21 cellular contexts compared by ENCODE assay signal in the genomic region with DNA sequence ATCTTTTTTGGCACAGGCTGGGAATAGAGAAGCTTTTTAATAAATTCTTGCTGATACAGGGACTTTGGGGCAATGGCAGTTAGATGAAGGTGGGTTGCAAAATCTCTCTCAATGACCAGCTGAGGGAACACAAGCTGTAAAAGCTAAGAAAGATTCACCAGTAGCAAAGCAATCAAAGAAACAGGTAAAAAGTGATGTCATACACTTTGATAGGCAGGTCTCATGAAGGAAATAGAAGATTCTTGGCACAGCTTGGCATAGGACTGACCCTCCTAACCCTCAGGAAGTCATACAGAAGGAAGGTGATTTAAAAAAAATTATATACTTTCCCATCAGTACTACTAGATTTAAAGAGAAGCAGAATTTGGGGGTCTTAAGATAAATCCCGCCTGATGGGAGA.
DNase-seq lines count a peak whose midpoint lies in the region; ATAC-seq and TF ChIP-seq lines count a peak whose summit lies in the region.
"Had no signal": no experiment of that assay in that cellular context is flagged by ENCODE, and none has a peak within 500 bp of the region (broad histone marks: within the 10 kb centered on the region; RNA-seq: fewer than 3 reads in every experiment).

No MANE protein-coding gene starts in this region.

- intact Hi-C loops in OCI-LY7 (cut with micrococcal nuclease; ENCODE audit: unreplicated experiment), result no loop called here

- POLR2A ChIA-PET in OCI-LY7 (lab: Charles Lee), result interaction anchor here (0.6 to 1.7 kb wide), 7 partner anchors 9 to 87 kb away, joined by 3 to 5 read pairs (median 3); no protein-coding TSS in a partner anchor

- no peaks in the 10 kb centered on the region for H3K9me3 Mint-ChIP-seq in neural progenitor cell
- H3K9me3 Mint-ChIP-seq in nephron progenitor cell, result no peaks in the 10 kb centered on the region
- H3K9me3 Mint-ChIP-seq in GM23338, result no peaks in the 10 kb centered on the region; the same call in 2 of the 3 replicates
- H3K9me3 Mint-ChIP-seq: IgD-negative memory B cell had no signal

- no peaks in the 10 kb centered on the region for H3K36me3 ChIP-seq in BLaER1 treated with 17β-estradiol and CSF1 and Interleukin-3, amounts not matched to agents 10 nM and 100 nM
- H3K36me3 ChIP-seq in OCI-LY7 (ENCODE audit: insufficient read depth, low read length), result no peaks in the 10 kb centered on the region
- no peaks in the 10 kb centered on the region for H3K36me3 ChIP-seq in neural progenitor cell
- no peaks in the 10 kb centered on the region for H3K36me3 ChIP-seq in SJCRH30
- no peaks in the 10 kb centered on the region for H3K36me3 ChIP-seq in GM23338 (ENCODE audit: insufficient read depth)

- H3K27ac Mint-ChIP-seq in neural progenitor cell, result peak overlapping the region; percentile 7
- H3K27ac Mint-ChIP-seq in nephron progenitor cell, result no peak overlapping the region
- H3K27ac Mint-ChIP-seq in GM23338, result no peak overlapping the region
- H3K27ac Mint-ChIP-seq: CD4-positive, CD25-positive, alpha-beta regulatory T cell; IgD-negative memory B cell had no signal

- no TSS peak for BruUV-seq in OCI-LY7 (replicated peaks; lab: Mats Ljungman, UMichigan)

- CTCF ChIA-PET in OCI-LY7 (lab: Charles Lee; ENCODE audit: unreplicated experiment), result no interaction called here

- H3K27ac ChIP-seq in BLaER1 treated with 17β-estradiol and CSF1 and Interleukin-3, amounts not matched to agents 10 nM and 100 nM, result no peak overlapping the region
- H3K27ac ChIP-seq in OCI-LY7 (ENCODE audit: low read depth, low read length, poor library complexity, severe bottlenecking) (no peak overlapping the region), neural progenitor cell (no peak overlapping the region), SJCRH30 (no peak overlapping the region), GM23338 (ENCODE audit: low read depth) (no peak overlapping the region)

- no peak overlapping the region for H3K4me3 ChIP-seq in BLaER1 treated with 17β-estradiol and CSF1 and Interleukin-3, amounts not matched to agents 10 nM and 100 nM
- H3K4me3 ChIP-seq in OCI-LY7 (ENCODE audit: low read depth, low read length, poor library complexity, severe bottlenecking) (no peak overlapping the region), neural progenitor cell (no peak overlapping the region), SJCRH30 (no peak overlapping the region), GM23338 (no peak overlapping the region)

- H3F3A ChIP-seq in neural progenitor cell (ENCODE audit: low read depth) (peaks cover 17% of the 10 kb centered on the region), GM23338 (replicated peaks; ENCODE audit: low read depth) (no peaks in the 10 kb centered on the region)

- H3K9me3 ChIP-seq in BLaER1 treated with 17β-estradiol and CSF1 and Interleukin-3, amounts not matched to agents 10 nM and 100 nM (replicated peaks in 1 of 11), result peaks cover 0 to 12% (median 5%) of the 10 kb centered on the region in 11 experiments; a peak in 5 of 22 replicates
- H3K9me3 ChIP-seq in OCI-LY7 (ENCODE audit: low read length) (no peaks in the 10 kb centered on the region), neural progenitor cell (ENCODE audit: low read depth) (no peaks in the 10 kb centered on the region), SJCRH30 (replicated peaks) (no peaks in the 10 kb centered on the region)

- H2AFZ ChIP-seq in OCI-LY7 (ENCODE audit: low read length) (peak overlapping the region; percentile 8; the same call in 1 of the 2 replicates), neural progenitor cell (replicated peaks) (no peak overlapping the region), GM23338 (no peak overlapping the region)

- H3K4me1 ChIP-seq in BLaER1 treated with 17β-estradiol and CSF1 and Interleukin-3, amounts not matched to agents 10 nM and 100 nM, result peaks cover 30 to 62% (median 43%) of the 10 kb centered on the region in 10 experiments
- H3K4me1 ChIP-seq in OCI-LY7 (ENCODE audit: insufficient read depth, low read length, poor library complexity, severe bottlenecking) (peaks cover 34% of the 10 kb centered on the region), neural progenitor cell (peaks cover 24% of the 10 kb centered on the region), SJCRH30 (peaks cover 55% of the 10 kb centered on the region), GM23338 (ENCODE audit: insufficient read depth) (no peaks in the 10 kb centered on the region)

- H3K9me2 ChIP-seq in OCI-LY7 (ENCODE audit: insufficient read depth, low read length) (no peaks in the 10 kb centered on the region), GM23338 (ENCODE audit: insufficient read depth) (0 out of 2 replicates have a peak, but pooled peaks cover 3% of the 10 kb centered on the region)

- H3K27me3 ChIP-seq in BLaER1 treated with 17β-estradiol and CSF1 and Interleukin-3, amounts not matched to agents 10 nM and 100 nM, result peaks cover 0 to 36% (median 0%) of the 10 kb centered on the region in 11 experiments; a peak in 4 of 22 replicates
- H3K27me3 ChIP-seq in neural progenitor cell, result no peaks in the 10 kb centered on the region
- no peaks in the 10 kb centered on the region for H3K27me3 ChIP-seq in SJCRH30
- H3K27me3 ChIP-seq in GM23338 (ENCODE audit: insufficient read depth), result no peaks in the 10 kb centered on the region

- H3K4me1 Mint-ChIP-seq in neural progenitor cell (peaks cover 20% of the 10 kb centered on the region), nephron progenitor cell (peaks cover 31% of the 10 kb centered on the region), GM23338 (peaks cover 11% of the 10 kb centered on the region; the same call in 2 of the 3 replicates)

- H3K4me2 ChIP-seq in BLaER1 treated with 17β-estradiol and CSF1 and Interleukin-3, amounts not matched to agents 10 nM and 100 nM, result peak overlapping the region in 6 of 11 experiments; percentile 39 to 72 (median 56); a peak in 10 of 22 replicates
- H3K4me2 ChIP-seq in OCI-LY7 (ENCODE audit: low read length) (no peak overlapping the region), neural progenitor cell (no peak overlapping the region), GM23338 (no peak overlapping the region)

- H3K27me3 Mint-ChIP-seq in neural progenitor cell (ENCODE audit: insufficient read depth, low read depth) (peaks cover 2% of the 10 kb centered on the region), nephron progenitor cell (ENCODE audit: low read depth, poor library complexity) (peaks cover 3% of the 10 kb centered on the region), GM23338 (ENCODE audit: insufficient read depth, low read depth, poor library complexity) (peaks cover 2% of the 10 kb centered on the region)
- H3K27me3 Mint-ChIP-seq: IgD-negative memory B cell had no signal

- no peaks in the 10 kb centered on the region for H4K20me1 ChIP-seq in BLaER1 treated with 17β-estradiol and CSF1 and Interleukin-3, amounts not matched to agents 10 nM and 100 nM
- H4K20me1 ChIP-seq in OCI-LY7 (ENCODE audit: insufficient read depth, low read length) (no peaks in the 10 kb centered on the region), neural progenitor cell (ENCODE audit: low read depth) (no peaks in the 10 kb centered on the region), GM23338 (replicated peaks; ENCODE audit: insufficient read depth) (no peaks in the 10 kb centered on the region)

- H3K79me2 ChIP-seq in OCI-LY7 (ENCODE audit: insufficient read depth, low read depth, low read length), result no peaks in the 10 kb centered on the region
- no peaks in the 10 kb centered on the region for H3K79me2 ChIP-seq in neural progenitor cell (ENCODE audit: low read depth)
- H3K79me2 ChIP-seq in GM23338 (replicated peaks; ENCODE audit: insufficient read depth), result no peaks in the 10 kb centered on the region

- no peak for ATAC-seq in GM23338
- ATAC-seq: HCT116 had no signal

- DNase-seq in OCI-LY7 (ENCODE audit: low spot score) (no peak), kidney tubule cell (ENCODE audit: low spot score) (peak; percentile 25), neural progenitor cell (ENCODE audit: low spot score) (no peak), SJCRH30 (no peak), nephron progenitor cell (no peak), GM23338 (ENCODE audit: low spot score) (no peak)
- DNase-seq in activated CD8-positive, alpha-beta memory T cell treated with anti-CD3 and anti-CD28 coated beads, Interleukin-2, amount 50 U/mL, for 48 hours, result no peak
- DNase-seq: 8988T; C1 segment of cervical spinal cord; CD4-positive, CD25-positive, alpha-beta regulatory T cell; CD8-positive, alpha-beta memory T cell; COR-L47; DMS 273 treated with DMSO at 0.1 percent for 48 hours; DND-41; EL; GOT3; H7; KBM-7 had no signal

- H3K9ac ChIP-seq in BLaER1 treated with 17β-estradiol and CSF1 and Interleukin-3, amounts not matched to agents 10 nM and 100 nM, result no peak overlapping the region
- H3K9ac ChIP-seq in neural progenitor cell, result no peak overlapping the region

- no peak for TF ChIP-seq CTCF in OCI-LY7 (conservative IDR thresholded peaks at IDR 0.05; ENCODE audit: low read length)
- no peak for TF ChIP-seq CTCF in neural progenitor cell (IDR thresholded peaks at IDR 0.05)
- TF ChIP-seq CTCF in nephron progenitor cell (IDR thresholded peaks at IDR 0.05), result no peak
- TF ChIP-seq CTCF in GM23338 (conservative IDR thresholded peaks at IDR 0.05; ENCODE audit: low read depth in 2 of 2), result no peak

- H3K36me3 Mint-ChIP-seq in neural progenitor cell (no peaks in the 10 kb centered on the region), nephron progenitor cell (ENCODE audit: low read depth) (no peaks in the 10 kb centered on the region), GM23338 (ENCODE audit: low read depth) (no peaks in the 10 kb centered on the region)
- H3K36me3 Mint-ChIP-seq: CD4-positive, CD25-positive, alpha-beta regulatory T cell; IgD-negative memory B cell had no signal

- H3K4me3 Mint-ChIP-seq in neural progenitor cell (no peak overlapping the region), nephron progenitor cell (no peak overlapping the region), GM23338 (no peak overlapping the region)
- H3K4me3 Mint-ChIP-seq: CD4-positive, CD25-positive, alpha-beta regulatory T cell; CD8-positive, alpha-beta memory T cell; IgD-negative memory B cell had no signal

TF ChIP-seq in GM23338, 12 proteins besides CTCF, POLR2A, EP300 and RAD21 (continues in another document):
- TF ChIP-seq POLR2AphosphoS5 (IDR thresholded peaks at IDR 0.05; ENCODE audit: low read depth) (no peak), ZNF114 (CRISPR knock-in tag; IDR thresholded peaks at IDR 0.05) (no peak), CREB1 (CRISPR knock-in tag; IDR thresholded peaks at IDR 0.05; ENCODE audit: low read depth) (no peak), EZH2 (IDR thresholded peaks at IDR 0.05; ENCODE audit: low read depth, unreplicated experiment) (no peak), ZNF331 (CRISPR knock-in tag; IDR thresholded peaks at IDR 0.05; ENCODE audit: low read depth) (no peak)
- TF ChIP-seq, protein P1, sequence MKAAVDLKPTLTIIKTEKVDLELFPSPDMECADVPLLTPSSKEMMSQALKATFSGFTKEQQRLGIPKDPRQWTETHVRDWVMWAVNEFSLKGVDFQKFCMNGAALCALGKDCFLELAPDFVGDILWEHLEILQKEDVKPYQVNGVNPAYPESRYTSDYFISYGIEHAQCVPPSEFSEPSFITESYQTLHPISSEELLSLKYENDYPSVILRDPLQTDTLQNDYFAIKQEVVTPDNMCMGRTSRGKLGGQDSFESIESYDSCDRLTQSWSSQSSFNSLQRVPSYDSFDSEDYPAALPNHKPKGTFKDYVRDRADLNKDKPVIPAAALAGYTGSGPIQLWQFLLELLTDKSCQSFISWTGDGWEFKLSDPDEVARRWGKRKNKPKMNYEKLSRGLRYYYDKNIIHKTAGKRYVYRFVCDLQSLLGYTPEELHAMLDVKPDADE (IDR thresholded peaks at IDR 0.05), result no peak

Comparison
In these comparisons a context has a peak if more than half of its experiments do, and no peak if none do; other contexts are left out.
1. H3K4me2 ChIP-seq: peak in BLaER1 treated with 17β-estradiol and CSF1 and Interleukin-3, amounts not matched to agents 10 nM and 100 nM (6 of 11); none in OCI-LY7 (single experiment), neural progenitor cell (single experiment) and GM23338 (single experiment).